8 cellular contexts compared by ENCODE assay signal in genomic region chr1:43270421-43271095, GRCh38. TPM values are rescaled to one million over a fixed set of nuclear protein-coding genes. Genes with fewer than 3 reads are reported as not detected.
DNase-seq lines count a peak whose midpoint lies in the region; ATAC-seq, FAIRE-seq and TF ChIP-seq lines count a peak whose summit lies in the region.

No MANE protein-coding gene starts in this region.

- H3K4me3 ChIP-seq in esophagus (ENCODE audit: low read depth in 1 of 2, low read length in 2 of 2) (peak overlapping the region; percentile 17 to 37), pancreas (peak overlapping the region; percentile 14 to 56 (median 34))

- peaks cover 5 to 19% of the 10 kb centered on the region in 2 donors for H3K4me1 ChIP-seq in esophagus (ENCODE audit: control insufficient read depth in 2 of 2, insufficient read depth in 2 of 2, low read length in 1 of 2)
- H3K4me1 ChIP-seq in pancreas = peaks cover 5 to 11% (median 9%) of the 10 kb centered on the region in 3 donors

- intact Hi-C loops in pancreas (cut with DNase I) = no loop called here

- H3K27ac ChIP-seq in esophagus (ENCODE audit: low read depth in 2 of 2, low read length in 1 of 2) (peak overlapping the region; percentile 66 to 89), pancreas (peak overlapping the region; percentile 48 to 79 (median 70))

- no peaks in the 10 kb centered on the region for H3K27me3 ChIP-seq in esophagus (ENCODE audit: control insufficient read depth in 1 of 2, insufficient read depth in 2 of 2, low read length in 2 of 2)
- no peaks in the 10 kb centered on the region for H3K27me3 ChIP-seq in pancreas

- TF ChIP-seq CTCF in GM13976 (IDR thresholded peaks at IDR 0.05; ENCODE audit: borderline replicate concordance, control extremely low read depth, extremely low read depth, insufficient read depth, missing control alignments) = no peak
- no peak for TF ChIP-seq CTCF in pancreas (IDR thresholded peaks at IDR 0.05)

- WGBS in esophagus, 2 donors = 4 to 10% methylated on average over 26 to 29 of the region's 29 CpGs
- 3 to 8% methylated on average over 29 of the region's 29 CpGs for WGBS in pancreas, 2 donors

- DNase-seq in GM13976 (ENCODE audit: low spot score) = peak; percentile 59
- DNase-seq in NCI-H526 (lab: John Stamatoyannopoulos, UW) = peak; percentile 93 to 97
- DNase-seq in pancreas = peak; percentile 83 to 96 (median 92)
- DNase-seq in NCI-H82 (lab: John Stamatoyannopoulos, UW) = no peak
- DNase-seq in OCI-M2 (lab: John Stamatoyannopoulos, UW; ENCODE audit: unreplicated experiment) = no peak

- peak; percentile 92 to 96 (median 94) for ATAC-seq in pancreas
- ATAC-seq in HG03097 (IDR thresholded peaks at IDR 0.05; ENCODE audit: low FRiP score, unreplicated experiment) = no peak
- no peak for ATAC-seq in HG03196 (IDR thresholded peaks at IDR 0.05; ENCODE audit: unreplicated experiment)

- no peak for FAIRE-seq in pancreas (lab: Jason Lieb, UNC)

- in situ Hi-C loops in GM13976 (cut with MboI; ENCODE audit: low sequenced_read_pairs, unreplicated experiment) = no loop called here

- H3K9me3 ChIP-seq in esophagus (ENCODE audit: control insufficient read depth in 2 of 2, insufficient read depth in 1 of 2, low read depth in 1 of 2, low read length in 1 of 2) (no peaks in the 10 kb centered on the region), pancreas (no peaks in the 10 kb centered on the region)

- H3K36me3 ChIP-seq in esophagus (ENCODE audit: control insufficient read depth in 2 of 2, insufficient read depth in 2 of 2, low read length in 1 of 2) (no peaks in the 10 kb centered on the region), pancreas (peaks cover 0 to 5% (median 0%) of the 10 kb centered on the region in 3 donors)

RNA-seq across cellular contexts. Expression of gene TMEM125, which starts 0.8 kb away (rescaled TPM):
- polyA plus RNA-seq in esophagus = 10 to 100 TPM; 10.9 to 11.7 TPM
- total RNA-seq in pancreas = 10 to 100 TPM; 27.5 to 56.5 (median 38.6) TPM
- 10 to 100 TPM; 52.0 to 75.0 TPM for polyA plus RNA-seq in pancreas

RNA-seq across cellular contexts. Expression of gene C1orf210, which starts 14.8 kb away (rescaled TPM):
- 10 to 100 TPM in 1 of 2 donors, 1 to 10 TPM in 1; 9.1 to 16.7 TPM for polyA plus RNA-seq in esophagus
- total RNA-seq in pancreas = 10 to 100 TPM in 5 of 6 donors, 1 to 10 TPM in 1; 9.1 to 17.2 (median 12.4) TPM
- 10 to 100 TPM in 1 of 2 donors, 1 to 10 TPM in 1; 5.7 to 13.7 TPM for polyA plus RNA-seq in pancreas

RNA-seq across cellular contexts. Expression of gene TIE1, which starts 30.2 kb away (rescaled TPM):
- polyA plus RNA-seq in esophagus (1 to 10 TPM; 4.2 to 4.7 TPM), pancreas (1 to 10 TPM; 6.9 to 8.3 TPM)
- total RNA-seq in pancreas = 1 to 10 TPM; 2.1 to 6.2 (median 3.7) TPM

Comparison
In these comparisons a context has a peak if more than half of its experiments do, and no peak if none do; other contexts are left out.
1. DNase-seq: peak in GM13976 (single experiment), NCI-H526 (2 of 2) and pancreas (6 of 6); none in NCI-H82 (single experiment) and OCI-M2 (single experiment).
2. ATAC-seq: peak in pancreas (4 of 4); none in HG03097 (single experiment) and HG03196 (single experiment).
3. RNA of gene TMEM125, which starts 0.8 kb away (polyA plus RNA-seq): 52.0 to 75.0 TPM in pancreas; 10.9 to 11.7 TPM in esophagus; every median in the first group is over 4 times any median in the second.